ENCODE assay signal across 17 cellular contexts in genomic region chr14:36751920-36752319, GRCh38.
DNase-seq lines count a peak whose midpoint lies in the region; TF ChIP-seq lines count a peak whose summit lies in the region.
"Had no signal": no experiment of that assay in that cellular context is flagged by ENCODE, and none has a peak within 500 bp of the region (broad histone marks: within the 10 kb centered on the region; RNA-seq: fewer than 3 reads in every experiment).

No MANE protein-coding gene starts in this region.

- no peaks in the 10 kb centered on the region for H3K79me2 ChIP-seq in PC-9 (ENCODE audit: low read depth)

- no peaks in the 10 kb centered on the region for H4K20me1 ChIP-seq in PC-9 (ENCODE audit: insufficient read depth)
- H4K20me1 ChIP-seq: BLaER1 treated with 17β-estradiol and CSF1 and Interleukin-3, amounts not matched to agents 10 nM and 100 nM had no signal

- no peak overlapping the region for H3K4me3 ChIP-seq in PC-9
- H3K4me3 ChIP-seq: BLaER1 treated with 17β-estradiol and CSF1 and Interleukin-3, amounts not matched to agents 10 nM and 100 nM; GM12878; GM23248; HAP-1 had no signal

- no TSS peak for BruUV-seq in PC-9 (replicated peaks; lab: Mats Ljungman, UMichigan)

- peaks cover 20% of the 10 kb centered on the region for H3K4me1 ChIP-seq in PC-9 (replicated peaks; ENCODE audit: insufficient read depth)
- H3K4me1 ChIP-seq: BLaER1 treated with 17β-estradiol and CSF1 and Interleukin-3, amounts not matched to agents 10 nM and 100 nM; HAP-1 had no signal

- H3K27ac ChIP-seq in PC-9 (peak overlapping the region; percentile 43; the same call in 1 of the 2 replicates), epithelial cell of prostate (peak overlapping the region; percentile 57)
- H3K27ac ChIP-seq: BLaER1 treated with 17β-estradiol and CSF1 and Interleukin-3, amounts not matched to agents 10 nM and 100 nM; GM23248 had no signal

- H3K36me3 ChIP-seq in PC-9 (ENCODE audit: low read depth): no peaks in the 10 kb centered on the region
- H3K36me3 ChIP-seq: BLaER1 treated with 17β-estradiol and CSF1 and Interleukin-3, amounts not matched to agents 10 nM and 100 nM; HAP-1 had no signal

- POLR2A ChIA-PET in PC-9 (lab: Charles Lee; ENCODE audit: unreplicated experiment): no interaction called here

- H2AFZ ChIP-seq in PC-9: no peak overlapping the region
- H2AFZ ChIP-seq: GM23248 had no signal

- DNase-seq in LHCN-M2 (ENCODE audit: low read depth) (peak; percentile 36), PC-9 (no peak), epithelial cell of prostate (ENCODE audit: low read depth, low spot score) (peak; percentile 34), fibroblast of gingiva (ENCODE audit: low read depth) (peak; percentile 82), kidney tubule cell (ENCODE audit: low spot score) (no peak), NCI-H2107 (lab: John Stamatoyannopoulos, UW) (no peak), NCI-H345 (lab: John Stamatoyannopoulos, UW) (no peak)
- DNase-seq in activated T-cell treated with anti-CD3 and anti-CD28 coated beads, Interleukin-2, amount 50 U/mL, for 48 hours: no peak
- DNase-seq: 8988T; CD8-positive, alpha-beta T cell; DMS 273 treated with DMSO at 0.1 percent for 48 hours; DND-41; EL; GM23248 had no signal

- peaks cover under 1% of the 10 kb centered on the region; the same call in 1 of the 2 replicates for H3F3A ChIP-seq in PC-9 (ENCODE audit: insufficient read depth, low read depth)

- intact Hi-C loops in PC-9 (cut with micrococcal nuclease; ENCODE audit: unreplicated experiment): no loop called here

- peaks cover 3% of the 10 kb centered on the region; the same call in 1 of the 2 replicates for H3K9me3 ChIP-seq in PC-9 (ENCODE audit: insufficient read depth, low read depth)
- H3K9me3 ChIP-seq: HAP-1 had no signal

- H3K9me2 ChIP-seq in PC-9 (ENCODE audit: insufficient read depth): no peaks in the 10 kb centered on the region

- H3K27me3 ChIP-seq in PC-9 (ENCODE audit: insufficient read depth, low read depth): no peaks in the 10 kb centered on the region
- H3K27me3 ChIP-seq: BLaER1 treated with 17β-estradiol and CSF1 and Interleukin-3, amounts not matched to agents 10 nM and 100 nM had no signal

- TF ChIP-seq CTCF in PC-9 (conservative IDR thresholded peaks at IDR 0.05): no peak

- H3K4me2 ChIP-seq in PC-9: peak overlapping the region; percentile 49
- H3K4me2 ChIP-seq: BLaER1 treated with 17β-estradiol and CSF1 and Interleukin-3, amounts not matched to agents 10 nM and 100 nM had no signal

- CTCF ChIA-PET in PC-9 (lab: Charles Lee): no interaction called here

Comparison
In these comparisons a context has a peak if more than half of its experiments do, and no peak if none do; other contexts are left out.
1. DNase-seq: peak in LHCN-M2 (single experiment), epithelial cell of prostate (single experiment) and fibroblast of gingiva (single experiment); none in PC-9 (0 of 2), activated T-cell treated with anti-CD3 and anti-CD28 coated beads, Interleukin-2, amount 50 U/mL, for 48 hours (0 of 2), kidney tubule cell (single experiment), NCI-H2107 (single experiment) and NCI-H345 (single experiment).